Comparison of ENCODE assay signal across 8 cellular contexts in genomic region chr1:112395261-112395831, GRCh38. TPM values are rescaled to one million over a fixed set of nuclear protein-coding genes. Genes with fewer than 3 reads are reported as not detected.
DNase-seq lines count a peak whose midpoint lies in the region; ATAC-seq lines count a peak whose summit lies in the region.

No MANE protein-coding gene starts in this region.

- peak overlapping the region; percentile 80 for H3K9ac ChIP-seq in HUES64 (ENCODE audit: low read depth, low read length)
- peak overlapping the region; percentile 60 for H3K9ac ChIP-seq in muscle layer of colon (ENCODE audit: low read length)

- ATAC-seq in GM19023 (IDR thresholded peaks at IDR 0.05; ENCODE audit: unreplicated experiment), result no peak

- H3K9me3 ChIP-seq in HUES64 (ENCODE audit: insufficient read depth, low read depth, low read length) (no peaks in the 10 kb centered on the region), muscle layer of colon (ENCODE audit: low read length) (no peaks in the 10 kb centered on the region)

- DNase-seq in ACHN, result peak; percentile 51
- DNase-seq in cerebellar cortex (ENCODE audit: low spot score), result peak; percentile 31
- no peak for DNase-seq in epidermal melanocyte (ENCODE audit: insufficient read length, low spot score)
- DNase-seq in NK-92 treated with Interleukin-12 subunit alpha and Interleukin-12 subunit beta, amount 100 ng/mL, for 24 hours (lab: John Stamatoyannopoulos, UW), result no peak
- no peak for DNase-seq in glomerular visceral epithelial cell (ENCODE audit: extremely low spot score)

- H3K4me3 ChIP-seq in HUES64 (ENCODE audit: low read length) (peak overlapping the region; percentile 97), muscle layer of colon (ENCODE audit: low read depth in 1 of 2, low read length in 2 of 2) (peak overlapping the region; percentile 75 to 92)

- H3K4me1 ChIP-seq in HUES64 (ENCODE audit: insufficient read depth, low read length) (peaks cover 39% of the 10 kb centered on the region), muscle layer of colon (ENCODE audit: insufficient read depth, low read length) (peaks cover 38% of the 10 kb centered on the region)

- 10% methylated on average over 6 of the region's 6 CpGs for WGBS in HUES64

- no peaks in the 10 kb centered on the region for H3K27me3 ChIP-seq in HUES64 (ENCODE audit: insufficient read depth, low read length)
- H3K27me3 ChIP-seq in muscle layer of colon (ENCODE audit: control insufficient read depth in 1 of 2, insufficient read depth in 2 of 2, low read length in 2 of 2), result no peaks in the 10 kb centered on the region

- in situ Hi-C loops in ACHN (cut with HindIII; ENCODE audit: low pct_ligation_motif_present, low pct_unique_long_range_greater_than_20kb, low sequenced_read_pairs), result no loop called here

- H3K27ac ChIP-seq in HUES64 (ENCODE audit: low read depth, low read length) (peak overlapping the region; percentile 73), muscle layer of colon (ENCODE audit: low read depth, low read length) (peak overlapping the region; percentile 97)

- no peaks in the 10 kb centered on the region for H3K36me3 ChIP-seq in HUES64 (ENCODE audit: insufficient read depth, low read length)
- no peaks in the 10 kb centered on the region for H3K36me3 ChIP-seq in muscle layer of colon (ENCODE audit: insufficient read depth, low read length)

RNA-seq across cellular contexts. Expression of gene CTTNBP2NL, which starts 0.7 kb away (rescaled TPM):
- 14.3 TPM for polyA plus RNA-seq in HUES64 (2013, experiment 1 of 2)
- polyA plus RNA-seq in HUES64 (2013, experiment 2 of 2), result 17.4 TPM

Comparison
In these comparisons a context has a peak if more than half of its experiments do, and no peak if none do; other contexts are left out.
1. DNase-seq: peak in ACHN (single experiment) and cerebellar cortex (single experiment); none in epidermal melanocyte (single experiment), NK-92 treated with Interleukin-12 subunit alpha and Interleukin-12 subunit beta, amount 100 ng/mL, for 24 hours (single experiment) and glomerular visceral epithelial cell (single experiment).